1 cellular context compared by ENCODE assay signal in genomic region chr17:74582633-74583032, GRCh38.
TF ChIP-seq lines count a peak whose summit lies in the region.

No MANE protein-coding gene starts in this region.

TF ChIP-seq in A549, 52 proteins besides CTCF, POLR2A, EP300 and RAD21:
- no peak for TF ChIP-seq NFE2L2 (conservative IDR thresholded peaks at IDR 0.05; ENCODE audit: low read length)
- no peak for TF ChIP-seq ESRRA (IDR thresholded peaks at IDR 0.05; ENCODE audit: borderline replicate concordance, low read length)
- TF ChIP-seq CBX8 (IDR thresholded peaks at IDR 0.05) = no peak
- TF ChIP-seq POLR2AphosphoS2 (conservative IDR thresholded peaks at IDR 0.05; ENCODE audit: low read length) = no peak
- TF ChIP-seq HDAC2 (IDR thresholded peaks at IDR 0.05) = no peak
- TF ChIP-seq JUNB (IDR thresholded peaks at IDR 0.05) = no peak
- TF ChIP-seq PBX3 (IDR thresholded peaks at IDR 0.05) = no peak
- TF ChIP-seq PHF8 (IDR thresholded peaks at IDR 0.05; ENCODE audit: borderline replicate concordance, low read depth) = no peak
- TF ChIP-seq FOXS1 (CRISPR knock-in tag; IDR thresholded peaks at IDR 0.05) = no peak
- TF ChIP-seq FOSL2 (IDR thresholded peaks at IDR 0.05) = no peak
- no peak for TF ChIP-seq FOSL2 (CRISPR knock-in tag; IDR thresholded peaks at IDR 0.05)
- no peak for TF ChIP-seq CEBPB (IDR thresholded peaks at IDR 0.05)
- TF ChIP-seq FOSB (CRISPR knock-in tag; IDR thresholded peaks at IDR 0.05) = no peak
- TF ChIP-seq EHMT2 (IDR thresholded peaks at IDR 0.05; ENCODE audit: low read depth) = no peak
- no peak for TF ChIP-seq BCL3 (IDR thresholded peaks at IDR 0.05)
- TF ChIP-seq CHD4 (IDR thresholded peaks at IDR 0.05; ENCODE audit: borderline replicate concordance) = no peak
